Comparison of ENCODE assay signal across 22 cellular contexts in genomic region chr12:4628406-4628805, GRCh38. TPM values are rescaled to one million over a fixed set of nuclear protein-coding genes. Genes with fewer than 3 reads are reported as not detected.
"Had no signal": no experiment of that assay in that cellular context is flagged by ENCODE, and none has a peak within 500 bp of the region (broad histone marks: within the 10 kb centered on the region; RNA-seq: fewer than 3 reads in every experiment).

No MANE protein-coding gene starts in this region.

- H3K79me2 ChIP-seq: hepatocyte, parathyroid adenoma had no signal

- H3K36me3 ChIP-seq: colonic mucosa, gastroesophageal sphincter, heart left ventricle, neutrophil, right lobe of liver, thoracic aorta, tibial nerve, vagina had no signal

- H3K9me3 ChIP-seq: colonic mucosa, gastroesophageal sphincter, heart left ventricle, mucosa of descending colon, neutrophil, right lobe of liver, thoracic aorta, tibial nerve, vagina had no signal

- H3K27me3 ChIP-seq: colonic mucosa, heart left ventricle, right lobe of liver, tibial nerve, vagina had no signal

- H3K4me1 ChIP-seq: colonic mucosa, gastroesophageal sphincter, heart left ventricle, parathyroid adenoma, right lobe of liver, tibial nerve, vagina had no signal

- DNase-seq: colonic mucosa; effector CD8-positive, alpha-beta T cell; heart left ventricle; kidney; mesenchymal stem cell; mucosa of descending colon; naive B cell; right lobe of liver; small intestine; stimulated activated CD4-positive, alpha-beta T cell treated with anti-CD3 and anti-CD28 coated beads, Interleukin-15, amount 100 ng/mL, for 24 hours; stimulated activated CD4-positive, alpha-beta T cell treated with anti-CD3 and anti-CD28 coated beads, Interleukin-2, amount 100 ng/mL, for 48 hours; stimulated activated naive B cell treated with anti-CD40 and anti-IgM and Interleukin-4, amounts not matched to agents 10 μg/mL and 1 μg/mL and 100 μg/mL, for 72 hours had no signal

- H3K4me2 ChIP-seq: hepatocyte had no signal

- ATAC-seq: gastroesophageal sphincter; heart left ventricle; left lobe of liver; mucosa of descending colon; natural killer cell treated with Interleukin-12 subunit alpha and Interleukin-12 subunit beta and Interleukin-15 and Interleukin-18, amount 100 ng/mL, for 72 hours; right lobe of liver; stimulated activated naive B cell treated with anti-CD40 and anti-IgM and Interleukin-4, amounts not matched to agents 10 μg/mL and 1 μg/mL and 100 μg/mL, for 72 hours had no signal

- H2AFZ ChIP-seq: hepatocyte, parathyroid adenoma had no signal

- H3K4me3 ChIP-seq: colonic mucosa, gastroesophageal sphincter, heart left ventricle, hepatocyte, lung, mucosa of descending colon, right lobe of liver, thoracic aorta, tibial nerve, vagina had no signal

- H3K27ac ChIP-seq: colonic mucosa, gastroesophageal sphincter, heart left ventricle, hepatocyte, neutrophil, parathyroid adenoma, right lobe of liver, thoracic aorta, tibial nerve, vagina had no signal

RNA-seq across cellular contexts. Expression of gene AKAP3, which starts 20.4 kb away (rescaled TPM):
- total RNA-seq: vagina had no signal
